In genomic region chr6:135141728-135142127, GRCh38 we compare ENCODE assay signal across 14 cellular contexts. TPM values are rescaled to one million over a fixed set of nuclear protein-coding genes. Genes with fewer than 3 reads are reported as not detected.
DNase-seq lines count a peak whose midpoint lies in the region; ATAC-seq, FAIRE-seq and TF ChIP-seq lines count a peak whose summit lies in the region.
"Had no signal": no experiment of that assay in that cellular context is flagged by ENCODE, and none has a peak within 500 bp of the region (broad histone marks: within the 10 kb centered on the region; RNA-seq: fewer than 3 reads in every experiment).

No MANE protein-coding gene starts in this region.

- intact Hi-C loops in K562 (cut with micrococcal nuclease), result loop anchor here (5.0 kb wide), 1 partner anchor 79 kb away; no protein-coding TSS in a partner anchor

- H3K36me3 ChIP-seq in K562 (ENCODE audit: control insufficient read depth, insufficient read depth, low read length), result no peaks in the 10 kb centered on the region; the same call in 2 of the 3 replicates

- no peaks in the 10 kb centered on the region for H3K9me1 ChIP-seq in K562 (ENCODE audit: control insufficient read depth, insufficient read depth, low read length)

- CTCF ChIA-PET in K562 (lab: Yijun Ruan, JAX; ENCODE audit: low intra/inter-chr PET ratio), result no interaction called here

- peaks cover 6 to 29% of the 10 kb centered on the region in 2 experiments for H3K4me1 ChIP-seq in K562 (replicated peaks in 1 of 2; ENCODE audit: control insufficient read depth in 2 of 2, insufficient read depth in 2 of 2, low read length in 2 of 2)

- POLR2A ChIA-PET in K562 (lab: Yijun Ruan, JAX), result interaction anchor here (0.7 to 1.1 kb wide), 3 partner anchors 21 to 212 kb away, joined by 3 read pairs; no protein-coding TSS in a partner anchor

- ATAC-seq in GM19463 (IDR thresholded peaks at IDR 0.05; ENCODE audit: unreplicated experiment), result peak; percentile 60
- peak; percentile 50 for ATAC-seq in HG03175 (IDR thresholded peaks at IDR 0.05; ENCODE audit: unreplicated experiment)
- no peak for ATAC-seq in K562
- ATAC-seq in GM18505 (IDR thresholded peaks at IDR 0.05; ENCODE audit: unreplicated experiment), result no peak

- no peaks in the 10 kb centered on the region for H3K9me3 ChIP-seq in K562 (replicated peaks; ENCODE audit: control insufficient read depth, insufficient read depth, low read depth, low read length)

- no peak for TF ChIP-seq CTCF in K562 (IDR thresholded peaks at IDR 0.05 in 2 of 3, conservative IDR thresholded peaks at IDR 0.05 in 1 of 3; ENCODE audit: insufficient read depth in 2 of 3, low read depth in 1 of 3, low read length in 3 of 3)

- no peak for TF ChIP-seq EP300 in K562 (IDR thresholded peaks at IDR 0.05; ENCODE audit: low read length)

- peak; percentile 81 for FAIRE-seq in GM18507 (lab: Jason Lieb, UNC)
- FAIRE-seq in K562 (lab: Jason Lieb, UNC), result no peak
- FAIRE-seq: keratinocyte had no signal

- no peak for TF ChIP-seq RAD21 in K562 (CRISPR knock-in tag; conservative IDR thresholded peaks at IDR 0.05 in 1 of 2, IDR thresholded peaks at IDR 0.05 in 1 of 2)

- no peak overlapping the region for H3K4me2 ChIP-seq in K562 (ENCODE audit: insufficient read depth, low read length)

- DNase-seq in GM18507 (ENCODE audit: extremely low spot score, insufficient read length, low read depth) (no peak), K562 (ENCODE audit: extremely low read depth in 1 of 4, low spot score in 3 of 4) (no peak), NCI-H226 (no peak), DMS153 (lab: John Stamatoyannopoulos, UW) (no peak)
- DNase-seq in NK-92 treated with Interleukin-12 subunit alpha and Interleukin-12 subunit beta, amount 100 ng/mL, for 24 hours (lab: John Stamatoyannopoulos, UW), result no peak
- DNase-seq: activated CD4-positive, CD25-positive, alpha-beta regulatory T cell; EL; glutamatergic neuron; OCI-M1 had no signal

- peaks cover 4% of the 10 kb centered on the region; the same call in 2 of the 3 replicates for H3K79me2 ChIP-seq in K562 (ENCODE audit: control insufficient read depth, insufficient read depth, low read length)

- H3K4me3 ChIP-seq in K562, result no peak overlapping the region

- peak overlapping the region; percentile 26; the same call in 1 of the 2 replicates for H2AFZ ChIP-seq in K562 (ENCODE audit: low read depth, low read length)

- in situ Hi-C loops in K562 (cut with MboI), result no loop called here

- H3K27me3 ChIP-seq in K562 (ENCODE audit: control insufficient read depth in 2 of 2, insufficient read depth in 2 of 2, low read length in 2 of 2), result no peaks in the 10 kb centered on the region

- H4K20me1 ChIP-seq in K562 (replicated peaks; ENCODE audit: control insufficient read depth, insufficient read depth, low read length), result no peaks in the 10 kb centered on the region

- H3K27ac ChIP-seq in K562 (ENCODE audit: extremely low read depth, low read depth, low read length), result no peak overlapping the region
- H3K27ac ChIP-seq: epithelial cell of prostate had no signal

- no peak for TF ChIP-seq POLR2A in K562 (conservative IDR thresholded peaks at IDR 0.05)
- TF ChIP-seq POLR2A in GM18505 (IDR thresholded peaks at IDR 0.05; ENCODE audit: borderline replicate concordance, extremely low read depth, insufficient read depth, insufficient read length), result no peak

- no TSS peak for BruUV-seq in K562 (replicated peaks; lab: Mats Ljungman, UMichigan)

- no peak overlapping the region for H3K9ac ChIP-seq in K562 (ENCODE audit: insufficient read depth in 1 of 2, low read depth in 2 of 2, low read length in 2 of 2)

TF ChIP-seq in K562, 482 proteins besides CTCF, POLR2A, EP300 and RAD21:
- TF ChIP-seq DDX20 (tag; IDR thresholded peaks at IDR 0.05; ENCODE audit: low read depth) (no peak), HMBOX1 (IDR thresholded peaks at IDR 0.05) (no peak), PURB (CRISPR knock-in tag; IDR thresholded peaks at IDR 0.05; ENCODE audit: low read depth) (no peak)

RNA-seq across cellular contexts. Expression of gene MYB, which starts 39.4 kb away (rescaled TPM):
- 136 and 323 TPM in 2 replicates for total RNA-seq in K562 (2011; cell fraction: chromatin; rRNA removed; ENCODE audit: low replicate concordance)
- 63.7 and 97.6 TPM in 2 replicates for total RNA-seq in K562 (2011; cell fraction: nucleolus; rRNA removed)
- total RNA-seq in K562 (2011; cell fraction: nucleoplasm; rRNA removed), result 152 and 301 TPM in 2 replicates
- 116 and 117 TPM in 2 replicates for total RNA-seq in K562 (2014; rRNA removed)
- 149 and 170 TPM in 2 replicates for total RNA-seq in K562 (2014; rRNA removed; fragmentation: Illumina TruSeq; extraction: Trizol)
- 215 and 218 TPM in 2 replicates for total RNA-seq in K562 (2015; rRNA removed; fragmentation: Illumina TruSeq; extraction: Trizol)
- 140 and 142 TPM in 2 replicates for total RNA-seq in K562 (2021)
- 82.6 and 94.1 TPM in 2 replicates for polyA plus RNA-seq in K562 (2011; rRNA removed)
- polyA plus RNA-seq in K562 (2011; cell fraction: cytosol; rRNA removed), result 49.6 and 73.2 TPM in 2 replicates
- polyA plus RNA-seq in K562 (2011; cell fraction: nucleus; rRNA removed), result 131 and 141 TPM in 2 replicates
- polyA plus RNA-seq in K562 (2012), result 106 and 145 TPM in 2 replicates
- polyA plus RNA-seq in K562 (2014; fragmentation: Illumina TruSeq; extraction: Trizol), result 133 and 185 TPM in 2 replicates
- polyA plus RNA-seq in K562 (2014; fragmentation: Nextera tagmentation; extraction: Ambion mirVana), result 10 to 100 TPM; 35.8 to 44.1 TPM
- 153 and 155 TPM in 2 replicates for polyA plus RNA-seq in K562 (2014; rRNA removed)
- 153 and 187 TPM in 2 replicates for polyA minus RNA-seq in K562 (2011; rRNA and poly(A)+ RNA removed)
- 73.2 and 75.5 TPM in 2 replicates for polyA minus RNA-seq in K562 (2011; cell fraction: cytosol; rRNA and poly(A)+ RNA removed)
- polyA minus RNA-seq in K562 (2011; cell fraction: nucleus; rRNA and poly(A)+ RNA removed), result 136 and 220 TPM in 2 replicates

Comparison
In these comparisons a context has a peak if more than half of its experiments do, and no peak if none do; other contexts are left out.
1. ATAC-seq: peak in GM19463 (single experiment) and HG03175 (single experiment); none in K562 (single experiment) and GM18505 (single experiment).